Comparison of ENCODE assay signal across 20 cellular contexts in genomic region chr14:98077176-98077575, GRCh38.
DNase-seq lines count a peak whose midpoint lies in the region; ATAC-seq and TF ChIP-seq lines count a peak whose summit lies in the region.
"Had no signal": no experiment of that assay in that cellular context is flagged by ENCODE, and none has a peak within 500 bp of the region (broad histone marks: within the 10 kb centered on the region; RNA-seq: fewer than 3 reads in every experiment).

No MANE protein-coding gene starts in this region.

- H4K20me1 ChIP-seq in mammary epithelial cell (ENCODE audit: insufficient read depth, low read length), result no peaks in the 10 kb centered on the region

- no peaks in the 10 kb centered on the region for H3K9me3 Mint-ChIP-seq in stimulated activated naive CD8-positive, alpha-beta T cell treated with anti-CD3 and anti-CD28 coated beads, Interleukin-15, Interleukin-2, amounts not matched to agents 100 ng/mL and 50 ng/mL, for 24 hours

- H3K27me3 ChIP-seq in mammary epithelial cell (ENCODE audit: insufficient read depth, low read length), result no peaks in the 10 kb centered on the region

- H3K27ac Mint-ChIP-seq in stimulated activated naive CD8-positive, alpha-beta T cell treated with anti-CD3 and anti-CD28 coated beads, Interleukin-15, Interleukin-2, amounts not matched to agents 100 ng/mL and 50 ng/mL, for 24 hours, result peak overlapping the region; percentile 0
- H3K27ac Mint-ChIP-seq: HFFc6 had no signal

- H3K27ac ChIP-seq in mammary epithelial cell (ENCODE audit: insufficient read depth, low read depth, low read length), result peak overlapping the region; percentile 48
- H3K27ac ChIP-seq: 22Rv1, C4-2B, KMS-11 had no signal

- ATAC-seq in stimulated activated naive CD8-positive, alpha-beta T cell treated with anti-CD3 and anti-CD28 coated beads, Interleukin-15, Interleukin-2, amounts not matched to agents 100 U/mL and 50 U/mL, for 24 hours, result no peak
- no peak for ATAC-seq in left cardiac atrium

- no peaks in the 10 kb centered on the region for H3K27me3 Mint-ChIP-seq in stimulated activated naive CD8-positive, alpha-beta T cell treated with anti-CD3 and anti-CD28 coated beads, Interleukin-15, Interleukin-2, amounts not matched to agents 100 ng/mL and 50 ng/mL, for 24 hours

- H3K4me3 ChIP-seq in mammary epithelial cell (replicated peaks in 1 of 3; ENCODE audit: insufficient read depth in 1 of 3, low read depth in 2 of 3, low read length in 3 of 3), result no peak overlapping the region

- H3K4me1 ChIP-seq in mammary epithelial cell (ENCODE audit: insufficient read depth, low read length), result peaks cover 13% of the 10 kb centered on the region

- H2AFZ ChIP-seq in mammary epithelial cell (ENCODE audit: low read depth, low read length), result peak overlapping the region; percentile 85

- no peaks in the 10 kb centered on the region for H3K36me3 Mint-ChIP-seq in stimulated activated naive CD8-positive, alpha-beta T cell treated with anti-CD3 and anti-CD28 coated beads, Interleukin-15, Interleukin-2, amounts not matched to agents 100 ng/mL and 50 ng/mL, for 24 hours (ENCODE audit: low read depth)

- BruUV-seq in mammary epithelial cell (replicated peaks; lab: Mats Ljungman, UMichigan), result no TSS peak

- H3K79me2 ChIP-seq in mammary epithelial cell (ENCODE audit: insufficient read depth, low read length), result no peaks in the 10 kb centered on the region

- H3K4me1 Mint-ChIP-seq in stimulated activated naive CD8-positive, alpha-beta T cell treated with anti-CD3 and anti-CD28 coated beads, Interleukin-15, Interleukin-2, amounts not matched to agents 100 ng/mL and 50 ng/mL, for 24 hours (ENCODE audit: low read depth), result no peaks in the 10 kb centered on the region

- WGBS in mammary epithelial cell (ENCODE audit: low coverage, missing lambda C conversion rate), result 45% methylated on average over 2 of the region's 3 CpGs

- DNase-seq in NCI-H1105 treated with DMSO at 0.1 percent for 48 hours (lab: John Stamatoyannopoulos, UW), result peak; percentile 19
- no peak for DNase-seq in NCI-H1105 (lab: John Stamatoyannopoulos, UW)
- no peak for DNase-seq in stimulated activated naive CD8-positive, alpha-beta T cell treated with anti-CD3 and anti-CD28 coated beads, Interleukin-15, Interleukin-2, amounts not matched to agents 100 U/mL and 50 U/mL, for 24 hours
- DNase-seq in mammary epithelial cell, result peak; percentile 85
- DNase-seq in ecto neural progenitor cell (ENCODE audit: low spot score), result no peak
- DNase-seq in left cardiac atrium, result no peak
- no peak for DNase-seq in kidney glomerular epithelial cell (lab: John Stamatoyannopoulos, UW)
- DNase-seq: AML-193, H7, HFFc6, NCI-H1048, NCI-H1694, NCI-H2227 treated with DMSO at 0.1 percent for 48 hours, NCI-H774, OCI-M1, SHP77 treated with DMSO at 0.1 percent for 48 hours had no signal

- H3K36me3 ChIP-seq in mammary epithelial cell (ENCODE audit: insufficient read depth, low read length), result no peaks in the 10 kb centered on the region

- H3K9me3 ChIP-seq in mammary epithelial cell (replicated peaks; ENCODE audit: insufficient read depth, low read length), result no peaks in the 10 kb centered on the region

- no peak overlapping the region for H3K9ac ChIP-seq in mammary epithelial cell (ENCODE audit: insufficient read depth, low read length)
- H3K9ac ChIP-seq: KMS-11 had no signal

- intact Hi-C loops in mammary epithelial cell (cut with micrococcal nuclease) (loop anchor here (5.0 kb wide), 1 partner anchor 1195 kb away; the partner anchor contains the start of gene BCL11B), left cardiac atrium (cut with DNase I) (no loop called here)

- peak overlapping the region; percentile 17 for H3K4me2 ChIP-seq in mammary epithelial cell (ENCODE audit: insufficient read depth, low read depth, low read length)
- H3K4me2 ChIP-seq: KMS-11 had no signal

- dilution Hi-C loops in mammary epithelial cell (cut with HindIII; ENCODE audit: low sequenced_read_pairs), result no loop called here

- no peak overlapping the region for H3K4me3 Mint-ChIP-seq in stimulated activated naive CD8-positive, alpha-beta T cell treated with anti-CD3 and anti-CD28 coated beads, Interleukin-15, Interleukin-2, amounts not matched to agents 100 ng/mL and 50 ng/mL, for 24 hours
- H3K4me3 Mint-ChIP-seq: HFFc6 had no signal

- no peak for TF ChIP-seq CTCF in mammary epithelial cell (conservative IDR thresholded peaks at IDR 0.05 in 1 of 2, IDR thresholded peaks at IDR 0.05 in 1 of 2; ENCODE audit: extremely low read depth in 1 of 2, insufficient read depth in 1 of 2, low read depth in 1 of 2, low read length in 2 of 2)

- CTCF ChIA-PET in mammary epithelial cell (lab: Charles Lee; ENCODE audit: low non-redundant PET), result no interaction called here

- in situ Hi-C loops in mammary epithelial cell (cut with MboI; ENCODE audit: low sequenced_read_pairs in 2 of 2), result no loop called here

Comparison
In these comparisons a context has a peak if more than half of its experiments do, and no peak if none do; other contexts are left out.
1. DNase-seq: peak in NCI-H1105 treated with DMSO at 0.1 percent for 48 hours (single experiment) and mammary epithelial cell (single experiment); none in NCI-H1105 (single experiment), stimulated activated naive CD8-positive, alpha-beta T cell treated with anti-CD3 and anti-CD28 coated beads, Interleukin-15, Interleukin-2, amounts not matched to agents 100 U/mL and 50 U/mL, for 24 hours (single experiment), ecto neural progenitor cell (single experiment), left cardiac atrium (single experiment) and kidney glomerular epithelial cell (single experiment).